20 cellular contexts compared by ENCODE assay signal in the genomic region with DNA sequence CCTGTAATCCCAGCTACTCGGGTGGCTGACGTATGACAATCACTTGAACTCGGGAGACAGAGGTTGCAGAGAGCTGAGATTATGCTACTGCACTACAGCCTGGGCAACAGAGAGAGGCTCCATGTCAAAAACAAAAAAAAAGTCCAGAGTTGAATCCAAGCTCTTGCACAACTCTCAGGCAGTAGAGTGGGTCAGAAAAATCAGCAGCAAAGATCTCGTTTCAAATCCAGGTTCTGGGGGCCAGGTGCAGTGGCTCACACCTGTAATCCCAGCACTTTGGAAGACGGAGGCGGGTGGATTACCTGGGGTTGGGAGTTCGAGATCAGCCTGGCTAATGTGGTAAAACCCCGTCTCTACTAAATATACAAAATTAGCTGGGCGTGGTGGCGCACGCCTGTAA.
"Had no signal": no experiment of that assay in that cellular context is flagged by ENCODE, and none has a peak within 500 bp of the region (broad histone marks: within the 10 kb centered on the region; RNA-seq: fewer than 3 reads in every experiment).

No MANE protein-coding gene starts in this region.

- H3K9me3 Mint-ChIP-seq: activated CD4-positive, alpha-beta T cell treated with anti-CD3 and anti-CD28 coated beads, Interleukin-2, amount 10 ng/mL, durations not matched to agents 24 days and 14 days; activated naive CD4-positive, alpha-beta T cell treated with anti-CD3 and anti-CD28 coated beads, Interleukin-2, amount 50 U/mL, for 24 hours; WTC11 had no signal

- H3K27me3 ChIP-seq: breast epithelium, Peyer's patch, SJCRH30 had no signal

- DNase-seq: activated CD4-positive, alpha-beta T cell treated with anti-CD3 and anti-CD28 coated beads, Interleukin-2, amount 10 ng/mL, durations not matched to agents 24 days and 14 days; activated CD4-positive, alpha-beta T cell treated with anti-CD3 and anti-CD28 coated beads, Interleukin-2, amount 50 U/mL, for 48 hours; activated CD4-positive, CD25-positive, alpha-beta regulatory T cell treated with anti-CD3 and anti-CD28 coated beads, Interleukin-2, amount 50 U/mL, for 72 hours; activated naive CD4-positive, alpha-beta T cell; activated T-cell treated with anti-CD3 and anti-CD28 coated beads, Interleukin-2, amount 50 U/mL, for 1 hour; KG1; NCI-H1048; NCI-H146; NCI-H187 treated with DMSO at 0.1 percent for 48 hours; NCI-H2081 treated with DMSO at 0.1 percent for 48 hours; NCI-H446; NCI-H524; Peyer's patch; Right ventricle myocardium superior; SJCRH30; SK-N-SH had no signal

- H3K27me3 Mint-ChIP-seq: activated CD4-positive, alpha-beta T cell treated with anti-CD3 and anti-CD28 coated beads, Interleukin-2, amount 10 ng/mL, durations not matched to agents 24 days and 14 days; activated naive CD4-positive, alpha-beta T cell treated with anti-CD3 and anti-CD28 coated beads, Interleukin-2, amount 50 U/mL, for 24 hours had no signal

- H3K27ac Mint-ChIP-seq: activated CD4-positive, alpha-beta T cell treated with anti-CD3 and anti-CD28 coated beads, Interleukin-2, amount 10 ng/mL, durations not matched to agents 24 days and 14 days; activated naive CD4-positive, alpha-beta T cell treated with anti-CD3 and anti-CD28 coated beads, Interleukin-2, amount 50 U/mL, for 24 hours; WTC11 had no signal

- H3K36me3 Mint-ChIP-seq: WTC11 had no signal

- H3K4me3 ChIP-seq: breast epithelium, Peyer's patch, SJCRH30 had no signal

- H3K27ac ChIP-seq: breast epithelium, Peyer's patch, RWPE1, SJCRH30 had no signal

- H3K36me3 ChIP-seq: breast epithelium, Peyer's patch, SJCRH30 had no signal

- H3K9me3 ChIP-seq: breast epithelium, Peyer's patch, SJCRH30, SK-N-SH had no signal

- H3K4me3 Mint-ChIP-seq: activated CD4-positive, alpha-beta T cell treated with anti-CD3 and anti-CD28 coated beads, Interleukin-2, amount 10 ng/mL, durations not matched to agents 24 days and 14 days; activated naive CD4-positive, alpha-beta T cell treated with anti-CD3 and anti-CD28 coated beads, Interleukin-2, amount 50 U/mL, for 24 hours; WTC11 had no signal
